ENCODE assay signal across 1 cellular context in genomic region chr9:104899759-104900247, GRCh38.
TF ChIP-seq lines count a peak whose summit lies in the region.

No MANE protein-coding gene starts in this region.

TF ChIP-seq in H1, 55 proteins besides CTCF, POLR2A, EP300 and RAD21:
- TF ChIP-seq E2F6 (IDR thresholded peaks at IDR 0.05) (no peak), ATF3 (IDR thresholded peaks at IDR 0.05; ENCODE audit: insufficient read depth, low read depth, low read length) (no peak), PHF8 (conservative IDR thresholded peaks at IDR 0.05; ENCODE audit: low read depth, low read length) (no peak), CHD2 (IDR thresholded peaks at IDR 0.05; ENCODE audit: low read length) (no peak), CEBPB (IDR thresholded peaks at IDR 0.05; ENCODE audit: low read depth, low read length) (no peak), NRF1 (IDR thresholded peaks at IDR 0.05; ENCODE audit: low read depth, low read length) (no peak), CTBP2 (IDR thresholded peaks at IDR 0.05; ENCODE audit: borderline replicate concordance, insufficient read depth, insufficient read length, low read length) (no peak)
